8 cellular contexts compared by ENCODE assay signal in the genomic region with DNA sequence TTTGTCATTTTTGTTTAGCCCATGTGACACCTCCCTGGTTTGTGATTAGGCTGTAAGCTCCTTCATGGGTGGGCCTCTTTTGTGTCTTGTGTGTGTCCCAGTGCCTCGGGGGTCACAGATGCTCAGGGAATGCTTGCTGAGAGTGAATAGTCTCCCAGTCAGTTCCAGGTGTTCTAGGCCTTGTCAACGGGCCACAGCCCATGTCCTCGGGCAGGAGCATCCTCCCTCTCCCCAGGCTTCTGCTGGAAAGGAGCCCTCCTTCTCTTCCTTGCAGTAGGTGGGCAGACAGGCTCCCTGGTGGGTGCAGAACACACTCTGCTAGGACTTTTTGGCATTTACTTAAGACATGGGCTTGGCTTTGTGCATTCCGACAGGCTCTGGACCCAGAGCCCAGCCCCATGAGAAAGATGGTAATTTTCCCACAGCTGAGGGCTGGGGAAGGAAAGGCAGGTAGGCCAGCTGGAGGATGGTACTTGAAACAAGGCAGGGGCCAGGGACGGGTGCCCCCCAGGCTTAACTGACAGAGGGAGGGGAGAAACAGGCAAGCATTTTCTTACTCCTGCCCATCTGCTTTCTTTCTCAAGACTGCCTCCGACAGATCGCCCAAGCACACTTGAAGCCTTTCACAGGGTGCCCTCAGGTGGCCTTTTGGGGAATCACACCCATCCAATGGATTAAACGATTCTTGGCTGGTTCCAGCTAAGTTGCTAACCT. TPM values are rescaled to one million over a fixed set of nuclear protein-coding genes. Genes with fewer than 3 reads are reported as not detected.
DNase-seq lines count a peak whose midpoint lies in the region; ATAC-seq and TF ChIP-seq lines count a peak whose summit lies in the region.

No MANE protein-coding gene starts in this region.

- H3K9me3 ChIP-seq in SU-DHL-6 (ENCODE audit: insufficient read depth, low read length), result no peaks in the 10 kb centered on the region
- no peaks in the 10 kb centered on the region for H3K9me3 ChIP-seq in heart right ventricle
- H3K9me3 ChIP-seq in vagina, result no peaks in the 10 kb centered on the region

- no peaks in the 10 kb centered on the region for H3K9me2 ChIP-seq in SU-DHL-6 (replicated peaks; ENCODE audit: insufficient read depth, low read length)

- no peak overlapping the region for H3K27ac ChIP-seq in SU-DHL-6 (ENCODE audit: low read depth, low read length)
- H3K27ac ChIP-seq in heart right ventricle, result peak overlapping the region in 3 of 10 donors; percentile 10 to 46 (median 36)
- H3K27ac ChIP-seq in vagina, result peak overlapping the region; percentile 69

- no peaks in the 10 kb centered on the region for H3K36me3 ChIP-seq in SU-DHL-6 (ENCODE audit: low read length)
- peaks cover 0 to 18% (median 0%) of the 10 kb centered on the region in 9 donors for H3K36me3 ChIP-seq in heart right ventricle
- H3K36me3 ChIP-seq in vagina, result no peaks in the 10 kb centered on the region

- no peak overlapping the region for H3K4me3 Mint-ChIP-seq in activated naive CD8-positive, alpha-beta T cell treated with anti-CD3 and anti-CD28 coated beads for 36 hours

- no peak overlapping the region for H3K4me3 ChIP-seq in GM12865 (ENCODE audit: low read depth, low read length)
- no peak overlapping the region for H3K4me3 ChIP-seq in SU-DHL-6 (ENCODE audit: insufficient read depth, low read length, poor library complexity, severe bottlenecking)
- H3K4me3 ChIP-seq in heart right ventricle, result no peak overlapping the region
- no peak overlapping the region for H3K4me3 ChIP-seq in vagina

- no peaks in the 10 kb centered on the region for H3K27me3 Mint-ChIP-seq in activated naive CD8-positive, alpha-beta T cell treated with anti-CD3 and anti-CD28 coated beads for 36 hours

- TF ChIP-seq POLR2A in vagina (IDR thresholded peaks at IDR 0.05) (no peak), GM18505 (IDR thresholded peaks at IDR 0.05; ENCODE audit: borderline replicate concordance, extremely low read depth, insufficient read depth, insufficient read length) (no peak)

- H3K27me3 ChIP-seq in SU-DHL-6 (ENCODE audit: low read length) (no peaks in the 10 kb centered on the region), heart right ventricle (no peaks in the 10 kb centered on the region), vagina (no peaks in the 10 kb centered on the region)

- H3K4me1 ChIP-seq in heart right ventricle, result peaks cover 13 to 48% (median 34%) of the 10 kb centered on the region in 9 donors
- peaks cover 34% of the 10 kb centered on the region for H3K4me1 ChIP-seq in vagina

- intact Hi-C loops in heart right ventricle (cut with DNase I), result loop anchor here in 9 of 10 donors (1.0 to 10.0 kb wide), 12 partner anchors 37 to 167 kb away; partner anchors contain the start of gene SZRD1 (in 2 of the 9)
- intact Hi-C loops in vagina (cut with DNase I), result no loop called here

- H3K36me3 Mint-ChIP-seq in activated naive CD8-positive, alpha-beta T cell treated with anti-CD3 and anti-CD28 coated beads for 36 hours, result no peaks in the 10 kb centered on the region

- H3K4me1 Mint-ChIP-seq in activated naive CD8-positive, alpha-beta T cell treated with anti-CD3 and anti-CD28 coated beads for 36 hours, result peaks cover 10% of the 10 kb centered on the region

- H3K27ac Mint-ChIP-seq in activated naive CD8-positive, alpha-beta T cell treated with anti-CD3 and anti-CD28 coated beads for 36 hours, result no peak overlapping the region

- ATAC-seq in heart right ventricle (peak; percentile 7 to 57 (median 38)), GM18505 (IDR thresholded peaks at IDR 0.05; ENCODE audit: unreplicated experiment) (no peak)

- no peaks in the 10 kb centered on the region for H4K20me1 ChIP-seq in SU-DHL-6 (ENCODE audit: low read depth, low read length)

- no peak overlapping the region for H3K9ac ChIP-seq in SU-DHL-6 (ENCODE audit: low read length)

- DNase-seq in GM12865 (ENCODE audit: low read depth) (peak; percentile 85), NCI-H1105 treated with DMSO at 0.1 percent for 48 hours (lab: John Stamatoyannopoulos, UW) (peak; percentile 76), heart right ventricle (peak; percentile 65 to 76), putamen (ENCODE audit: low spot score) (peak; percentile 74), vagina (ENCODE audit: extremely low spot score in 2 of 2) (peak in 1 of 2 donors; percentile 87)
- peak; percentile 66 for DNase-seq in activated naive CD8-positive, alpha-beta T cell treated with anti-CD3 and anti-CD28 coated beads for 36 hours

- no peaks in the 10 kb centered on the region for H3K9me3 Mint-ChIP-seq in activated naive CD8-positive, alpha-beta T cell treated with anti-CD3 and anti-CD28 coated beads for 36 hours

- H3K79me2 ChIP-seq in SU-DHL-6 (ENCODE audit: insufficient read depth, low read length), result no peaks in the 10 kb centered on the region

- H3F3A ChIP-seq in SU-DHL-6 (ENCODE audit: insufficient read depth), result 0 out of 2 replicates have a peak, but pooled peaks cover 2% of the 10 kb centered on the region

- no peak overlapping the region for H2AFZ ChIP-seq in SU-DHL-6 (ENCODE audit: low read depth, low read length, severe bottlenecking)

- 31 to 36% methylated on average over 8 of the region's 8 CpGs for WGBS in heart right ventricle, 2 donors

- no peak overlapping the region for H3K4me2 ChIP-seq in SU-DHL-6 (ENCODE audit: low read depth, low read length, poor library complexity, severe bottlenecking)

- TF ChIP-seq CTCF in GM12865 (IDR thresholded peaks at IDR 0.05; ENCODE audit: insufficient read depth, low read depth, low read length, missing control alignments) (peak; percentile 86), SU-DHL-6 (IDR thresholded peaks at IDR 0.05; ENCODE audit: insufficient read depth, low read length, poor library complexity, severe bottlenecking) (peak; percentile 63), heart right ventricle (IDR thresholded peaks at IDR 0.05) (peak; percentile 76 to 87 (median 83)), vagina (IDR thresholded peaks at IDR 0.05) (peak; percentile 73 to 91 (median 81))

RNA-seq across cellular contexts. Expression of gene CPLANE2, which starts 7.1 kb away (rescaled TPM):
- 1 to 10 TPM; 2.2 to 2.5 TPM for total RNA-seq in activated naive CD8-positive, alpha-beta T cell treated with anti-CD3 and anti-CD28 coated beads for 36 hours
- total RNA-seq in heart right ventricle (10 to 100 TPM in 2 of 10 donors, 1 to 10 TPM in 8; 3.9 to 11.1 (median 7.2) TPM), vagina (1.2 TPM)
- 1 to 10 TPM; 2.2 to 2.3 TPM for polyA plus RNA-seq in heart right ventricle

RNA-seq across cellular contexts. Expression of gene ARHGEF19, which starts 31.6 kb away (rescaled TPM):
- total RNA-seq in activated naive CD8-positive, alpha-beta T cell treated with anti-CD3 and anti-CD28 coated beads for 36 hours, result 1 to 10 TPM; 4.4 to 4.5 TPM
- 1 to 10 TPM in 7 of 10 donors, under 1 TPM in 3; 0.49 to 3.0 (median 1.6) TPM for total RNA-seq in heart right ventricle
- polyA plus RNA-seq in heart right ventricle, result 1 to 10 TPM; 1.9 to 5.4 TPM
- total RNA-seq in vagina, result 19.4 TPM
